Comparison of ENCODE assay signal across 9 cellular contexts in genomic region chr1:54273837-54274192, GRCh38.
DNase-seq lines count a peak whose midpoint lies in the region; ATAC-seq, FAIRE-seq and TF ChIP-seq lines count a peak whose summit lies in the region.
"Had no signal": no experiment of that assay in that cellular context is flagged by ENCODE, and none has a peak within 500 bp of the region (broad histone marks: within the 10 kb centered on the region; RNA-seq: fewer than 3 reads in every experiment).

No MANE protein-coding gene starts in this region.

- TF ChIP-seq EP300 in HepG2 (IDR thresholded peaks at IDR 0.05; ENCODE audit: low read depth in 2 of 2, low read length in 2 of 2) (no peak), HepG2 (CRISPR knock-in tag; IDR thresholded peaks at IDR 0.05; ENCODE audit: borderline replicate concordance) (no peak)

- no peak for FAIRE-seq in HepG2 (lab: Jason Lieb, UNC)

- H3K9ac ChIP-seq in liver (ENCODE audit: low read depth in 1 of 2, low read length in 2 of 2) (peak overlapping the region; percentile 50 to 74), HepG2 (ENCODE audit: insufficient read depth, low read depth, low read length) (no peak overlapping the region), mucosa of rectum (ENCODE audit: low read depth in 1 of 2, low read length in 2 of 2) (peak overlapping the region in 1 of 2 donors; percentile 3)

- DNase-seq in HepG2 (ENCODE audit: low spot score) (no peak), aorta (no peak), GF-D8 (lab: John Stamatoyannopoulos, UW) (no peak), OCI-M2 (lab: John Stamatoyannopoulos, UW; ENCODE audit: unreplicated experiment) (no peak)
- DNase-seq: activated T-cell treated with anti-CD3 and anti-CD28 coated beads, Interleukin-2, amount 50 U/mL, for 48 hours had no signal

- POLR2A ChIA-PET in HepG2 (lab: Yijun Ruan, JAX): no interaction called here

- no TSS peak for BruUV-seq in HepG2 (replicated peaks; lab: Mats Ljungman, UMichigan)

- no peak for ATAC-seq in HepG2
- ATAC-seq in aorta (ENCODE audit: low FRiP score): peak; percentile 4
- no peak for ATAC-seq in GM18520 (IDR thresholded peaks at IDR 0.05; ENCODE audit: unreplicated experiment)

- H3K27me3 ChIP-seq in liver (ENCODE audit: control insufficient read depth in 4 of 4, insufficient read depth in 4 of 4, low read length in 3 of 4): no peaks in the 10 kb centered on the region
- H3K27me3 ChIP-seq in HepG2 (ENCODE audit: control insufficient read depth in 1 of 2, insufficient read depth in 2 of 2, low read length in 2 of 2): no peaks in the 10 kb centered on the region
- H3K27me3 ChIP-seq in ectodermal cell (ENCODE audit: control insufficient read depth, insufficient read depth, low read length, poor library complexity, severe bottlenecking): no peaks in the 10 kb centered on the region
- H3K27me3 ChIP-seq in mucosa of rectum (ENCODE audit: control insufficient read depth in 2 of 2, insufficient read depth in 2 of 2, low read length in 2 of 2): no peaks in the 10 kb centered on the region
- H3K27me3 ChIP-seq in aorta (ENCODE audit: control insufficient read depth in 1 of 2, insufficient read depth in 2 of 2, low read length in 1 of 2): no peaks in the 10 kb centered on the region

- H4K20me1 ChIP-seq in HepG2 (ENCODE audit: insufficient read depth, low read length): no peaks in the 10 kb centered on the region

- intact Hi-C loops in HepG2 (cut with micrococcal nuclease; ENCODE audit: unreplicated experiment) (loop anchor here (1.0 kb wide), 1 partner anchor 11 kb away; no protein-coding TSS in a partner anchor), aorta (cut with DNase I) (loop anchor here (1.0 to 2.0 kb wide), 4 partner anchors 15 to 215 kb away; no protein-coding TSS in a partner anchor)

- 67% methylated on average over 4 of the region's 4 CpGs for WGBS in liver
- WGBS in HepG2 (ENCODE audit: low lambda C conversion rate): 100% methylated on average over 4 of the region's 4 CpGs
- 0 to 15% methylated on average over 3 to 4 of the region's 4 CpGs for WGBS in ectodermal cell, 2 experiments
- WGBS in aorta, 2 donors: 77 to 92% methylated on average over 4 of the region's 4 CpGs

- H3K4me2 ChIP-seq in HepG2 (ENCODE audit: low read depth, low read length): no peak overlapping the region

- H3K36me3 ChIP-seq in liver (ENCODE audit: control insufficient read depth in 4 of 4, insufficient read depth in 3 of 4, low read depth in 1 of 4, low read length in 3 of 4) (no peaks in the 10 kb centered on the region), HepG2 (replicated peaks in 1 of 2; ENCODE audit: control insufficient read depth in 1 of 2, insufficient read depth in 2 of 2, low read length in 2 of 2) (peaks cover 2 to 8% of the 10 kb centered on the region in 2 experiments; a peak in 2 of 5 replicates), ectodermal cell (ENCODE audit: control insufficient read depth, insufficient read depth, low read length) (peaks cover 3% of the 10 kb centered on the region), mucosa of rectum (ENCODE audit: control insufficient read depth in 2 of 2, insufficient read depth in 2 of 2, low read length in 2 of 2) (peaks cover 0 to 4% of the 10 kb centered on the region in 2 donors), aorta (ENCODE audit: control insufficient read depth in 1 of 2, insufficient read depth in 2 of 2, low read length in 1 of 2) (no peaks in the 10 kb centered on the region)

- H3K9me3 ChIP-seq in liver (ENCODE audit: control insufficient read depth in 4 of 4, low read length in 3 of 4) (no peaks in the 10 kb centered on the region), HepG2 (ENCODE audit: low read length) (no peaks in the 10 kb centered on the region), ectodermal cell (ENCODE audit: control insufficient read depth, low read length) (no peaks in the 10 kb centered on the region), mucosa of rectum (ENCODE audit: control insufficient read depth in 2 of 2, low read length in 2 of 2) (no peaks in the 10 kb centered on the region), aorta (ENCODE audit: control insufficient read depth, low read length) (no peaks in the 10 kb centered on the region)

- no peak overlapping the region for H2AFZ ChIP-seq in HepG2 (ENCODE audit: low read length)

- H3K4me3 ChIP-seq in liver (ENCODE audit: low read depth in 1 of 3, low read length in 3 of 3) (no peak overlapping the region), HepG2 (replicated peaks in 1 of 3; ENCODE audit: insufficient read depth in 1 of 3, low read depth in 2 of 3, low read length in 3 of 3) (no peak overlapping the region), ectodermal cell (ENCODE audit: insufficient read depth, low read depth, low read length) (no peak overlapping the region), mucosa of rectum (ENCODE audit: low read length in 2 of 2) (no peak overlapping the region), aorta (ENCODE audit: low read length in 2 of 2) (no peak overlapping the region)

- no peak for TF ChIP-seq CTCF in liver (IDR thresholded peaks at IDR 0.05; ENCODE audit: low read depth, low read length, missing input control)
- TF ChIP-seq CTCF in HepG2 (CRISPR knock-in tag; IDR thresholded peaks at IDR 0.05): no peak

- peaks cover 17 to 77% (median 58%) of the 10 kb centered on the region in 4 donors for H3K4me1 ChIP-seq in liver (ENCODE audit: control insufficient read depth in 4 of 4, insufficient read depth in 4 of 4, low read length in 3 of 4)
- H3K4me1 ChIP-seq in HepG2 (ENCODE audit: insufficient read depth, low read length): peaks cover 35% of the 10 kb centered on the region
- peaks cover 45% of the 10 kb centered on the region for H3K4me1 ChIP-seq in ectodermal cell (ENCODE audit: control insufficient read depth, insufficient read depth, low read length)
- H3K4me1 ChIP-seq in mucosa of rectum (ENCODE audit: control insufficient read depth in 2 of 2, insufficient read depth in 2 of 2, low read length in 2 of 2): peaks cover 46 to 52% of the 10 kb centered on the region in 2 donors
- peaks cover 0 to 3% of the 10 kb centered on the region in 2 donors for H3K4me1 ChIP-seq in aorta (ENCODE audit: control insufficient read depth in 1 of 2, insufficient read depth in 2 of 2, low read length in 2 of 2)

- CTCF ChIA-PET in HepG2 (lab: Yijun Ruan, JAX; ENCODE audit: low intra/inter-chr PET ratio, low total read pairs): no interaction called here

- no peak for TF ChIP-seq POLR2A in HepG2 (IDR thresholded peaks at IDR 0.05; ENCODE audit: insufficient read depth in 1 of 2, low read depth in 2 of 2, low read length in 2 of 2)

- H3K79me2 ChIP-seq in HepG2 (ENCODE audit: insufficient read depth, low read length): no peaks in the 10 kb centered on the region

- in situ Hi-C loops in HepG2 (cut with HindIII; ENCODE audit: extremely low pct_ligation_motif_present, low pct_unique_long_range_greater_than_20kb): no loop called here

- no peak for TF ChIP-seq RAD21 in liver (IDR thresholded peaks at IDR 0.05)
- no peak for TF ChIP-seq RAD21 in HepG2 (CRISPR knock-in tag; IDR thresholded peaks at IDR 0.05)

- peak overlapping the region; percentile 94 to 97 for H3K27ac ChIP-seq in liver (ENCODE audit: low read depth in 1 of 2, low read length in 2 of 2)
- no peak overlapping the region for H3K27ac ChIP-seq in HepG2 (ENCODE audit: extremely low read length, insufficient read depth, low read length)
- H3K27ac ChIP-seq in ectodermal cell (ENCODE audit: insufficient read depth, low read depth, low read length, poor library complexity, severe bottlenecking): peak overlapping the region; percentile 98
- H3K27ac ChIP-seq in mucosa of rectum (ENCODE audit: low read depth in 2 of 2, low read length in 2 of 2): peak overlapping the region; percentile 70 to 75
- H3K27ac ChIP-seq in aorta (ENCODE audit: low read depth in 1 of 2, low read length in 2 of 2): peak overlapping the region; percentile 58 to 95

TF ChIP-seq in liver, 16 proteins besides CTCF, POLR2A, EP300 and RAD21 (continues in another document):
- TF ChIP-seq RXRA (IDR thresholded peaks at IDR 0.05) (no peak), SP1 (IDR thresholded peaks at IDR 0.05) (no peak), MAX (IDR thresholded peaks at IDR 0.05) (no peak), NR2F2 (IDR thresholded peaks at IDR 0.05) (no peak)

TF ChIP-seq in HepG2, 621 proteins besides CTCF, POLR2A, EP300 and RAD21:
- TF ChIP-seq ZNF281 (CRISPR knock-in tag; IDR thresholded peaks at IDR 0.05; ENCODE audit: borderline replicate concordance) (no peak), ZNF382 (CRISPR knock-in tag; IDR thresholded peaks at IDR 0.05; ENCODE audit: borderline replicate concordance) (no peak), ESRRA (CRISPR knock-in tag; IDR thresholded peaks at IDR 0.05; ENCODE audit: low read depth) (no peak), FOXM1 (CRISPR knock-in tag; IDR thresholded peaks at IDR 0.05) (no peak), ZNF629 (CRISPR knock-in tag; conservative IDR thresholded peaks at IDR 0.05) (no peak)
